Comparison of ENCODE assay signal across 7 cellular contexts in genomic region chr2:167537743-167538142, GRCh38.
"Had no signal": no experiment of that assay in that cellular context is flagged by ENCODE, and none has a peak within 500 bp of the region (broad histone marks: within the 10 kb centered on the region; RNA-seq: fewer than 3 reads in every experiment).

No MANE protein-coding gene starts in this region.

- H3K9me3 Mint-ChIP-seq: GM23338, H9 had no signal

- FAIRE-seq: H1, H54, HTR-8/SVneo had no signal

- H2AFZ ChIP-seq: GM23338 had no signal

- H3K27ac Mint-ChIP-seq: GM23338 had no signal

- H3K4me2 ChIP-seq: GM23338 had no signal

- DNase-seq: H9, HCEC 1CT, IMR-90 had no signal

- H3K4me3 Mint-ChIP-seq: GM23338, H9 had no signal

- ATAC-seq: GM23338 had no signal

- H3K4me3 ChIP-seq: GM23338 had no signal
